In genomic region chr17:77363821-77364361, GRCh38 we compare ENCODE assay signal across 8 cellular contexts.
A peak's percentile ranks its signal among the peaks of the same experiment; 100 is the strongest.
DNase-seq lines count a peak whose midpoint lies in the region; ATAC-seq, FAIRE-seq and TF ChIP-seq lines count a peak whose summit lies in the region.

No MANE protein-coding gene starts in this region.

- peaks cover 58% of the 10 kb centered on the region for H3K79me2 ChIP-seq in SK-N-SH (ENCODE audit: insufficient read depth)

- no peaks in the 10 kb centered on the region for H3K36me3 Mint-ChIP-seq in CD4-positive, alpha-beta T cell (ENCODE audit: low read depth)
- H3K36me3 Mint-ChIP-seq in endodermal cell (ENCODE audit: low read depth): no peaks in the 10 kb centered on the region

- TF ChIP-seq CTCF in CD4-positive, alpha-beta T cell (IDR thresholded peaks at IDR 0.05): no peak
- TF ChIP-seq CTCF in SK-N-SH (IDR thresholded peaks at IDR 0.05): no peak
- TF ChIP-seq CTCF in endodermal cell (conservative IDR thresholded peaks at IDR 0.05): no peak
- TF ChIP-seq CTCF in ovary (IDR thresholded peaks at IDR 0.05): no peak
- no peak for TF ChIP-seq CTCF in D721Med (IDR thresholded peaks at IDR 0.05; ENCODE audit: insufficient read depth, missing control alignments)

- H3K4me1 ChIP-seq in SK-N-SH (ENCODE audit: control insufficient read depth in 1 of 2, insufficient read depth in 2 of 2, low read depth in 1 of 2, low read length in 1 of 2): peaks cover 47 to 59% of the 10 kb centered on the region in 2 experiments
- H3K4me1 ChIP-seq in endodermal cell (ENCODE audit: control insufficient read depth, insufficient read depth, low read length): peaks cover 11% of the 10 kb centered on the region
- H3K4me1 ChIP-seq in ovary (ENCODE audit: insufficient read depth): peaks cover 24% of the 10 kb centered on the region
- H3K4me1 ChIP-seq in small intestine (ENCODE audit: control insufficient read depth in 2 of 2, insufficient read depth in 1 of 2, low read depth in 1 of 2, low read length in 1 of 2): peaks cover 4 to 9% of the 10 kb centered on the region in 2 donors

- H3F3A ChIP-seq in SK-N-SH (replicated peaks; ENCODE audit: insufficient read depth): peaks cover 32% of the 10 kb centered on the region

- peak overlapping the region; percentile 72 for H3K4me2 ChIP-seq in SK-N-SH

- H3K4me3 ChIP-seq in SK-N-SH (ENCODE audit: low read depth in 2 of 2, low read length in 1 of 2) (0 out of 4 replicates have a peak overlapping the region, but pooled peaks of 1 of the 2 experiments have one; percentile 16), endodermal cell (ENCODE audit: low read length) (no peak overlapping the region), ovary (no peak overlapping the region), small intestine (ENCODE audit: low read depth in 1 of 2, low read length in 2 of 2) (no peak overlapping the region)

- H3K27ac ChIP-seq in CD4-positive, alpha-beta T cell (ENCODE audit: low read depth, low read length): peak overlapping the region; percentile 42
- peak overlapping the region; percentile 80 to 97 for H3K27ac ChIP-seq in SK-N-SH (ENCODE audit: low read depth in 2 of 2, low read length in 1 of 2)
- no peak overlapping the region for H3K27ac ChIP-seq in endodermal cell (ENCODE audit: low read depth, low read length)
- H3K27ac ChIP-seq in ovary: peak overlapping the region in 1 of 2 donors; percentile 44
- H3K27ac ChIP-seq in small intestine (ENCODE audit: low read depth in 1 of 2, low read length in 1 of 2): peak overlapping the region in 1 of 2 donors; percentile 18

- 19% methylated on average over 17 of the region's 17 CpGs for WGBS in SK-N-SH (ENCODE audit: low lambda C conversion rate)
- WGBS in endodermal cell (ENCODE audit: insufficient coverage in 1 of 2, insufficient read length in 1 of 2), 2 experiments: 87 to 89% methylated on average over 14 to 17 of the region's 17 CpGs
- WGBS in ovary, 3 donors: 10 to 17% (median 11%) methylated on average over 17 of the region's 17 CpGs
- 53 to 75% (median 70%) methylated on average over 17 of the region's 17 CpGs for WGBS in small intestine, 3 donors

- peaks cover 53% of the 10 kb centered on the region for H3K4me1 Mint-ChIP-seq in CD4-positive, alpha-beta T cell (ENCODE audit: low read depth)
- peaks cover 27% of the 10 kb centered on the region for H3K4me1 Mint-ChIP-seq in endodermal cell

- no peak for TF ChIP-seq POLR2A in ovary (IDR thresholded peaks at IDR 0.05)

- TF ChIP-seq RAD21 in SK-N-SH (IDR thresholded peaks at IDR 0.05; ENCODE audit: low read length): no peak; the same call in none of the 2 replicates

- H3K4me3 Mint-ChIP-seq in CD4-positive, alpha-beta T cell: peak overlapping the region; percentile 80
- H3K4me3 Mint-ChIP-seq in endodermal cell: no peak overlapping the region

- peak in 5 of 10 experiments; percentile 27 to 59 (median 44) for DNase-seq in CD4-positive, alpha-beta T cell
- DNase-seq in SK-N-SH: peak; percentile 89
- DNase-seq in endodermal cell: peak; percentile 77
- peak; percentile 75 to 90 (median 82) for DNase-seq in ovary
- no peak for DNase-seq in mesenteric fat pad (ENCODE audit: low spot score)
- DNase-seq in small intestine: no peak
- no peak for DNase-seq in D721Med (ENCODE audit: insufficient read length, low spot score)
- no peak for DNase-seq in foreskin melanocyte

- H3K27ac Mint-ChIP-seq in CD4-positive, alpha-beta T cell: peak overlapping the region; percentile 75
- peak overlapping the region; percentile 58 for H3K27ac Mint-ChIP-seq in endodermal cell

- H3K36me3 ChIP-seq in SK-N-SH (replicated peaks in 1 of 2; ENCODE audit: control insufficient read depth in 1 of 2, insufficient read depth in 2 of 2, low read length in 1 of 2) (no peaks in the 10 kb centered on the region), endodermal cell (ENCODE audit: control insufficient read depth, insufficient read depth, low read length) (no peaks in the 10 kb centered on the region), ovary (no peaks in the 10 kb centered on the region), small intestine (ENCODE audit: control insufficient read depth in 2 of 2, insufficient read depth in 2 of 2, low read length in 2 of 2) (no peaks in the 10 kb centered on the region)

- peak overlapping the region; percentile 45 for H3K9ac ChIP-seq in SK-N-SH
- H3K9ac ChIP-seq in endodermal cell (ENCODE audit: extremely low read depth, low read length, poor library complexity, severe bottlenecking): no peak overlapping the region

- H3K9me3 ChIP-seq in CD4-positive, alpha-beta T cell (ENCODE audit: control insufficient read depth, low read length): no peaks in the 10 kb centered on the region
- no peaks in the 10 kb centered on the region for H3K9me3 ChIP-seq in SK-N-SH
- H3K9me3 ChIP-seq in endodermal cell (ENCODE audit: control insufficient read depth, low read length): no peaks in the 10 kb centered on the region
- no peaks in the 10 kb centered on the region for H3K9me3 ChIP-seq in ovary
- no peaks in the 10 kb centered on the region for H3K9me3 ChIP-seq in small intestine (ENCODE audit: control insufficient read depth, low read depth)

- no peaks in the 10 kb centered on the region for H3K9me2 ChIP-seq in SK-N-SH

- H4K20me1 ChIP-seq in SK-N-SH (ENCODE audit: insufficient read depth): no peaks in the 10 kb centered on the region

- TF ChIP-seq EP300 in SK-N-SH (IDR thresholded peaks at IDR 0.05; ENCODE audit: borderline replicate concordance in 1 of 2, low read depth in 1 of 2, low read length in 1 of 2) (peak in 1 of 2 experiments; percentile 96), ovary (IDR thresholded peaks at IDR 0.05) (no peak)

- H3K9me3 Mint-ChIP-seq in CD4-positive, alpha-beta T cell: no peaks in the 10 kb centered on the region
- no peaks in the 10 kb centered on the region for H3K9me3 Mint-ChIP-seq in endodermal cell

- POLR2A ChIA-PET in CD4-positive, alpha-beta T cell (lab: Charles Lee): interaction anchor here (1.3 kb wide), 1 partner anchor 77 kb away, joined by 4 read pairs; no protein-coding TSS in a partner anchor
- POLR2A ChIA-PET in SK-N-SH (lab: Yijun Ruan, JAX): interaction anchor here (1.8 kb wide), 1 partner anchor 11 kb away, joined by 6 read pairs; no protein-coding TSS in a partner anchor

- intact Hi-C loops in CD4-positive, alpha-beta T cell (cut with DNase I, micrococcal nuclease): no loop called here
- intact Hi-C loops in ovary (cut with DNase I): no loop called here

- H2AFZ ChIP-seq in SK-N-SH (ENCODE audit: low read depth): 0 out of 2 replicates have a peak overlapping the region, but pooled peaks have one; percentile 42

- no peak for FAIRE-seq in small intestine (lab: Jason Lieb, UNC)
- no peak for FAIRE-seq in D721Med (lab: Jason Lieb, UNC)

- H3K27me3 Mint-ChIP-seq in CD4-positive, alpha-beta T cell: no peaks in the 10 kb centered on the region
- no peaks in the 10 kb centered on the region for H3K27me3 Mint-ChIP-seq in endodermal cell (ENCODE audit: insufficient read depth)

- no peaks in the 10 kb centered on the region for H3K27me3 ChIP-seq in CD4-positive, alpha-beta T cell (ENCODE audit: control insufficient read depth, insufficient read depth, low read length)
- H3K27me3 ChIP-seq in SK-N-SH (ENCODE audit: insufficient read depth) (no peaks in the 10 kb centered on the region), endodermal cell (ENCODE audit: control insufficient read depth, insufficient read depth, low read length, poor library complexity, severe bottlenecking) (no peaks in the 10 kb centered on the region), ovary (no peaks in the 10 kb centered on the region), small intestine (ENCODE audit: control insufficient read depth in 2 of 2, insufficient read depth in 2 of 2, low read length in 2 of 2) (no peaks in the 10 kb centered on the region)

- CTCF ChIA-PET in CD4-positive, alpha-beta T cell (lab: Charles Lee): no interaction called here
- CTCF ChIA-PET in SK-N-SH (lab: Yijun Ruan, JAX): interaction anchor here (1.8 to 17.7 kb wide), 4 partner anchors 11 to 64 kb away, joined by 5 to 133 read pairs (median 9); no protein-coding TSS in a partner anchor

- peak; percentile 78 for ATAC-seq in CD4-positive, alpha-beta T cell (ENCODE audit: poor library complexity)

TF ChIP-seq in SK-N-SH, 30 proteins besides CTCF, POLR2A, EP300 and RAD21 (continues in another document):
- TF ChIP-seq POLR2AphosphoS5 (IDR thresholded peaks at IDR 0.05; ENCODE audit: low read depth, low read length): 0 out of 2 replicates have a peak, but pooled peaks have one; percentile 39
- peak; percentile 94 for TF ChIP-seq FOSL2 (IDR thresholded peaks at IDR 0.05; ENCODE audit: borderline replicate concordance, low read depth)
- TF ChIP-seq RCOR1 (IDR thresholded peaks at IDR 0.05; ENCODE audit: low read length): peak; percentile 92
- TF ChIP-seq MEF2A (IDR thresholded peaks at IDR 0.05; ENCODE audit: borderline replicate concordance, low read depth): no peak
- TF ChIP-seq REST (IDR thresholded peaks at IDR 0.05; ENCODE audit: low read depth, low read length): no peak
- no peak for TF ChIP-seq RFX5 (IDR thresholded peaks at IDR 0.05; ENCODE audit: low read length)
- TF ChIP-seq TAF1 (IDR thresholded peaks at IDR 0.05; ENCODE audit: borderline replicate concordance, low read depth, low read length): no peak
- TF ChIP-seq YY1 (IDR thresholded peaks at IDR 0.05; ENCODE audit: low read depth): no peak
- no peak for TF ChIP-seq EZH2phosphoT487 (IDR thresholded peaks at IDR 0.05; ENCODE audit: borderline replicate concordance, low read depth)

Comparison
In these comparisons a context has a peak if more than half of its experiments do, and no peak if none do; other contexts are left out.
1. DNase-seq: peak in SK-N-SH (single experiment), endodermal cell (single experiment) and ovary (5 of 5); none in mesenteric fat pad (single experiment), small intestine (single experiment), D721Med (single experiment) and foreskin melanocyte (single experiment).